31 cellular contexts compared by ENCODE assay signal in genomic region chr14:92277031-92277430, GRCh38. TPM values are rescaled to one million over a fixed set of nuclear protein-coding genes. Genes with fewer than 3 reads are reported as not detected.
"Had no signal": no experiment of that assay in that cellular context is flagged by ENCODE, and none has a peak within 500 bp of the region (broad histone marks: within the 10 kb centered on the region; RNA-seq: fewer than 3 reads in every experiment).

No MANE protein-coding gene starts in this region.

- H3K27me3 ChIP-seq: brain microvascular endothelial cell had no signal

- DNase-seq: activated CD4-positive, alpha-beta memory T cell treated with anti-CD3 and anti-CD28 coated beads, Interleukin-2, amount 10 ng/mL, durations not matched to agents 7 days and 5 days; activated CD4-positive, alpha-beta T cell treated with anti-CD3 and anti-CD28 coated beads for 36 hours; activated CD4-positive, alpha-beta T cell treated with anti-CD3 and anti-CD28 coated beads, Interleukin-2, amount 10 ng/mL, durations not matched to agents 7 days and 5 days; activated CD4-positive, alpha-beta T cell treated with anti-CD3 and anti-CD28 coated beads, Interleukin-2, amount 50 U/mL, for 4 hours; activated CD4-positive, CD25-positive, alpha-beta regulatory T cell; activated CD4-positive, CD25-positive, alpha-beta regulatory T cell treated with anti-CD3 and anti-CD28 coated beads, Interleukin-2, amount 50 U/mL, for 72 hours; activated CD8-positive, alpha-beta memory T cell treated with anti-CD3 and anti-CD28 coated beads, Interleukin-2, amount 50 U/mL, for 48 hours; activated effector memory CD4-positive, alpha-beta T cell treated with Interleukin-2 at 50 U/mL for 16 hours; activated gamma-delta T cell treated with Interleukin-2 at 50 U/mL for 16 hours; activated naive CD4-positive, alpha-beta T cell treated with anti-CD3 and anti-CD28 coated beads, Interleukin-2, amount 50 U/mL, for 16 hours; activated naive CD4-positive, alpha-beta T cell treated with Interleukin-2 at 50 U/mL for 16 hours; activated T-cell treated with anti-CD3 and anti-CD28 coated beads for 4 hours; activated T-cell treated with anti-CD3 and anti-CD28 coated beads, Interleukin-2, amount 50 U/mL, for 24 hours; amniotic stem cell; anterior cingulate cortex; brain microvascular endothelial cell; cortex of kidney; dermis blood vessel endothelial cell; effector CD4-positive, alpha-beta T cell; effector memory CD8-positive, alpha-beta T cell; erythroblast; foreskin keratinocyte; gastrocnemius medialis; T-helper 1 cell; T-helper 17 cell; T1000 had no signal

- H3K4me1 ChIP-seq: esophagus muscularis mucosa, foreskin keratinocyte, gastrocnemius medialis had no signal

- ATAC-seq: activated CD4-positive, alpha-beta T cell treated with anti-CD3 and anti-CD28 coated beads for 36 hours; activated T-helper 17 cell treated with anti-CD3 and anti-CD28 coated beads, Interleukin-2, amount 50 U/mL, for 72 hours; effector memory CD8-positive, alpha-beta T cell; foreskin keratinocyte; gastrocnemius medialis; T-helper 17 cell had no signal

- H3K4me3 ChIP-seq: esophagus muscularis mucosa, gastrocnemius medialis had no signal

- H3K36me3 ChIP-seq: brain microvascular endothelial cell, esophagus muscularis mucosa, gastrocnemius medialis had no signal

- H3K9me3 ChIP-seq: gastrocnemius medialis had no signal

- H3K27ac ChIP-seq: brain microvascular endothelial cell, esophagus muscularis mucosa, foreskin keratinocyte, gastrocnemius medialis had no signal

RNA-seq across cellular contexts. Expression of gene SLC24A4, which starts 45.9 kb away (rescaled TPM):
- total RNA-seq: activated CD4-positive, alpha-beta memory T cell treated with anti-CD3 and anti-CD28 coated beads, Interleukin-2, amount 10 ng/mL, durations not matched to agents 7 days and 5 days; activated CD4-positive, alpha-beta T cell treated with anti-CD3 and anti-CD28 coated beads for 36 hours; activated CD4-positive, alpha-beta T cell treated with anti-CD3 and anti-CD28 coated beads, Interleukin-2, amount 10 ng/mL, durations not matched to agents 7 days and 5 days; activated T-helper 17 cell treated with anti-CD3 and anti-CD28 coated beads, Interleukin-2, amount 50 U/mL, for 72 hours; astrocyte; bronchial epithelial cell; cardiac septum had no signal
